In genomic region chr18:5064846-5065245, GRCh38 we compare ENCODE assay signal across 27 cellular contexts.
"Had no signal": no experiment of that assay in that cellular context is flagged by ENCODE, and none has a peak within 500 bp of the region (broad histone marks: within the 10 kb centered on the region; RNA-seq: fewer than 3 reads in every experiment).

No MANE protein-coding gene starts in this region.

- H3K27me3 ChIP-seq: ascending aorta, cardiac muscle cell, colonic mucosa, MG63 had no signal

- ATAC-seq: activated CD4-positive, CD25-positive, alpha-beta regulatory T cell treated with anti-CD3 and anti-CD28 coated beads, Interleukin-2, amount 50 U/mL, for 24 hours; Right ventricle myocardium inferior; WTC11 had no signal

- H3K9me3 ChIP-seq: ascending aorta, colonic mucosa, MG63 had no signal

- H3K4me3 ChIP-seq: ascending aorta, cardiac muscle cell, colonic mucosa, MG63, PC-9 had no signal

- H3K4me1 ChIP-seq: ascending aorta, colonic mucosa had no signal

- H3K36me3 ChIP-seq: ascending aorta, cardiac muscle cell, colonic mucosa, MG63 had no signal

- H3K27ac ChIP-seq: ascending aorta, cardiac muscle cell, colonic mucosa, PC-9, RWPE1 had no signal

- DNase-seq: activated CD4-positive, alpha-beta memory T cell treated with anti-CD3 and anti-CD28 coated beads for 36 hours; activated CD4-positive, alpha-beta T cell treated with anti-CD3 and anti-CD28 coated beads for 4 hours; activated CD4-positive, alpha-beta T cell treated with anti-CD3 and anti-CD28 coated beads, Interleukin-2, amount 50 U/mL, for 1 hour; activated CD8-positive, alpha-beta memory T cell treated with anti-CD3 and anti-CD28 coated beads, Interleukin-2, amount 50 U/mL, for 48 hours; activated effector memory CD4-positive, alpha-beta T cell treated with Interleukin-2 at 50 U/mL for 16 hours; activated naive CD4-positive, alpha-beta T cell treated with anti-CD3 and anti-CD28 coated beads, Interleukin-2, amount 10 ng/mL, durations not matched to agents 7 days and 5 days; activated naive CD8-positive, alpha-beta T cell treated with anti-CD3 and anti-CD28 coated beads for 36 hours; activated T-cell treated with anti-CD3 and anti-CD28 coated beads, Interleukin-2, amount 50 U/mL, for 48 hours; amygdala; colonic mucosa; Kasumi-1; MG63; NCI-H1092; NCI-H1436 treated with DMSO at 0.1 percent for 48 hours; NCI-H1694 treated with DMSO at 0.1 percent for 48 hours; NCI-H2029; NCI-H345; NCI-H524 treated with DMSO at 0.1 percent for 48 hours; PC-9; SIG-M5; T1000 had no signal
